9 cellular contexts compared by ENCODE assay signal in the genomic region with DNA sequence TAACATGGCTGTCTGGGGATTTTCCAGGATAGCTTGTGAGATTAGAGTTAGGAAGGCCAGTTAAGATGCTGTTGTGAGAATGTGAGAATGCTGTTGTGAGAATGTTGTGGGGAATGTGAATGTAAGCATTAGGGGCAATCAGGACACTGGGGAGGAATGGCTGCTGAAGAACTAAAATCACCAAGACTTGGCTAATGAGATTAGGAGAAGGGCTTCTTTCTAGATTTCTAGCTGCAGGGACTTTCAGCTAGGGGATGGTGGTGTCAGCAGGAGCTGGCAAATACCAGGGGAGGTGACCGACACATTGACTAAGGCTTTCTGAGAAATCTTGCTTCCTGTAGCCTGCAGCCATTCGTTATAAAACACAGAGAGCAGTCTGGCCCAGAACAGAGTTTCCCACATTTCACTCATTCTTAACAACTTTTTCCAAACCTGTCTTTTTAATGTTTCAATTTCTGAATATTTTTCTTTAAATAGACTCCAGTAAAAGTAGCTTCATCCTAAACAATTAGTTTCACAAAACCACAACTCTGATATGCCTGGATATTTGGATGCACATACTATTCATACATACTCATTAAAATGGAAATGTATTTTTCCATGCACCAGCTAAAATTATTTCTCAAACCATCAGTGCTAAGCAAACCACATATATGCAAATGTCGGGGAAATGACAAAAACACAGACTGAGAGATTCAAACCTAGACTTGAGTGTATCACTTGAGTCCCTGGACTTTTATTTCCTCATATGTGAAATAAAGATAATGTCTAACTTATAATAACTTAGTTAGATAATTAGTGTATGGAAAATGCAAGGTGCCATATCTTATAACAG.
DNase-seq lines count a peak whose midpoint lies in the region; ATAC-seq, FAIRE-seq and TF ChIP-seq lines count a peak whose summit lies in the region.
"Had no signal": no experiment of that assay in that cellular context is flagged by ENCODE, and none has a peak within 500 bp of the region (broad histone marks: within the 10 kb centered on the region; RNA-seq: fewer than 3 reads in every experiment).

No MANE protein-coding gene starts in this region.

- FAIRE-seq in astrocyte (lab: Jason Lieb, UNC) = peak; percentile 52
- no peak for FAIRE-seq in HTR-8/SVneo (lab: Jason Lieb, UNC)

- H3K36me3 Mint-ChIP-seq in astrocyte (ENCODE audit: low read depth, unreplicated experiment) = no peaks in the 10 kb centered on the region

- H3K79me2 ChIP-seq in astrocyte (ENCODE audit: insufficient read depth, low read length) = no peaks in the 10 kb centered on the region

- H3K27me3 ChIP-seq in astrocyte (ENCODE audit: insufficient read depth, low read length) = no peaks in the 10 kb centered on the region

- no peaks in the 10 kb centered on the region for H3K9me3 Mint-ChIP-seq in astrocyte (ENCODE audit: unreplicated experiment)

- peak overlapping the region; percentile 28 for H3K9ac ChIP-seq in astrocyte (ENCODE audit: low read length)

- no peak overlapping the region for H3K4me3 ChIP-seq in astrocyte (ENCODE audit: insufficient read depth, low read depth, low read length)

- H3K4me1 ChIP-seq in astrocyte (ENCODE audit: insufficient read depth, low read length) = peaks cover 69% of the 10 kb centered on the region

- peak overlapping the region; percentile 38 for H3K27ac ChIP-seq in astrocyte (ENCODE audit: low read depth, low read length)

- H4K20me1 ChIP-seq in astrocyte (ENCODE audit: insufficient read depth, low read length) = no peaks in the 10 kb centered on the region

- no peaks in the 10 kb centered on the region for H3K27me3 Mint-ChIP-seq in astrocyte (ENCODE audit: low read depth, unreplicated experiment)

- DNase-seq in ELF-1 (ENCODE audit: low read depth, low spot score) (peak; percentile 62), astrocyte (ENCODE audit: low read depth) (peak; percentile 45), anterior cingulate cortex (lab: John Stamatoyannopoulos, UW) (no peak), HTR-8/SVneo (ENCODE audit: insufficient read length, low spot score) (no peak)
- no peak for DNase-seq in effector CD8-positive, alpha-beta T cell (lab: John Stamatoyannopoulos, UW)
- DNase-seq in activated CD4-positive, alpha-beta T cell treated with anti-CD3 and anti-CD28 coated beads for 4 hours = no peak
- DNase-seq: NCI-H524 had no signal

- no peaks in the 10 kb centered on the region for H3K9me3 ChIP-seq in astrocyte (ENCODE audit: insufficient read depth, low read depth, low read length)

- H3K36me3 ChIP-seq in astrocyte (ENCODE audit: insufficient read depth, low read length) = no peaks in the 10 kb centered on the region

- peak overlapping the region; percentile 22 for H3K4me3 Mint-ChIP-seq in astrocyte (ENCODE audit: unreplicated experiment)

- ATAC-seq in GM19468 (IDR thresholded peaks at IDR 0.05; ENCODE audit: extremely low read depth, unreplicated experiment) (peak; percentile 31), HG03103 (IDR thresholded peaks at IDR 0.05; ENCODE audit: low read depth, unreplicated experiment) (peak; percentile 36)

- TF ChIP-seq CTCF in astrocyte (IDR thresholded peaks at IDR 0.05; ENCODE audit: insufficient read depth, low read depth, low read length) = no peak

- peak overlapping the region; percentile 6 for H2AFZ ChIP-seq in astrocyte (ENCODE audit: low read depth, low read length)

- H3K4me2 ChIP-seq in astrocyte (ENCODE audit: low read length) = peak overlapping the region; percentile 19

- peaks cover 77% of the 10 kb centered on the region for H3K4me1 Mint-ChIP-seq in astrocyte (ENCODE audit: low read depth, unreplicated experiment)

- peak overlapping the region; percentile 91 for H3K27ac Mint-ChIP-seq in astrocyte (ENCODE audit: unreplicated experiment)

Comparison
In these comparisons a context has a peak if more than half of its experiments do, and no peak if none do; other contexts are left out.
1. DNase-seq: peak in ELF-1 (single experiment) and astrocyte (single experiment); none in anterior cingulate cortex (0 of 58), HTR-8/SVneo (single experiment), effector CD8-positive, alpha-beta T cell (single experiment) and activated CD4-positive, alpha-beta T cell treated with anti-CD3 and anti-CD28 coated beads for 4 hours (0 of 2).